In the genomic region with DNA sequence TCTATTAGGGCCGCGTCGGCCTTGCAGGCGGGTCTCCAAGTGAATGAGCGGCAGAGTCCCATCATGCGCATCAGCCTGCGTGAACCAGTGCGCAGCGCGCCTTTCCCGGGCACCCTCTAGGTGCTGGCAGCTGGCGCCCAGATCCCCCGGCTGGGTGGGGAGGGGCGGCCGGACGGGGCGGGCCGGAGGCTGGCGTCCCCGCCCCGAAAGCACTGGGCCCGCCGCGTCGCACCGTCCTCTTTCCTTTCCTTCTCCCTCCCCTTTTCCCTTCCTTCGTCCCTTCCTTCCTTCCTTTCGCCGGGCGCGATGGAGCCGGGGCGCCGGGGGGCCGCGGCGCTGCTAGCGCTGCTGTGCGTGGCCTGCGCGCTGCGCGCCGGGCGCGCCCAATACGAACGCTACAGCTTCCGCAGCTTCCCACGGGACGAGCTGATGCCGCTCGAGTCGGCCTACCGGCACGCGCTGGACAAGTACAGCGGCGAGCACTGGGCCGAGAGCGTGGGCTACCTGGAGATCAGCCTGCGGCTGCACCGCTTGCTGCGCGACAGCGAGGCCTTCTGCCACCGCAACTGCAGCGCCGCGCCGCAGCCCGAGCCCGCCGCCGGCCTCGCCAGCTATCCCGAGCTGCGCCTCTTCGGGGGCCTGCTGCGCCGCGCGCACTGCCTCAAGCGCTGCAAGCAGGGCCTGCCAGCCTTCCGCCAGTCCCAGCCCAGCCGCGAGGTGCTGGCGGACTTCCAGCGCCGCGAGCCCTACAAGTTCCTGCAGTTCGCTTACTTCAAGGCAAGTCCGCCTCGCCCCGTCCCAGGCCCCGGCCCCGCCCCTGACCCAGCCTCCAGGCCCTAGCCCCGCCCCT, we compare ENCODE assay signal across 8 cellular contexts. TPM values are rescaled to one million over a fixed set of nuclear protein-coding genes. Genes with fewer than 3 reads are reported as not detected.
DNase-seq lines count a peak whose midpoint lies in the region; ATAC-seq and TF ChIP-seq lines count a peak whose summit lies in the region.

A gene (plus strand): TSS at position 243 of the 850 bp plus-strand sequence. CDS start 64 bp downstream, at position 307.

- peaks cover 11% of the 10 kb centered on the region for H3K4me1 Mint-ChIP-seq in endothelial cell (ENCODE audit: unreplicated experiment)

- H4K20me1 ChIP-seq in OCI-LY1 (ENCODE audit: insufficient read depth, low read length): no peaks in the 10 kb centered on the region

- H3K9ac ChIP-seq in OCI-LY1 (ENCODE audit: low read length): peak within 1 kb of the TSS; percentile 81

- no peaks in the 10 kb centered on the region for H3K27me3 Mint-ChIP-seq in endothelial cell (ENCODE audit: unreplicated experiment)

- H3K36me3 Mint-ChIP-seq in endothelial cell (ENCODE audit: low read depth, unreplicated experiment): no peaks in the 10 kb centered on the region

- H3K4me3 ChIP-seq in OCI-LY1 (ENCODE audit: low read depth, low read length, poor library complexity, severe bottlenecking): peak within 1 kb of the TSS; percentile 84

- peak within 1 kb of the TSS; percentile 96 for H2AFZ ChIP-seq in OCI-LY1 (ENCODE audit: low read length)

- H3F3A ChIP-seq in OCI-LY1 (ENCODE audit: insufficient read depth, low read length): no peaks in the 10 kb centered on the region

- peak within 1 kb of the TSS; percentile 90 for H3K4me3 Mint-ChIP-seq in endothelial cell (ENCODE audit: unreplicated experiment)

- TF ChIP-seq CTCF in OCI-LY1 (IDR thresholded peaks at IDR 0.05; ENCODE audit: low read length): no peak
- no peak for TF ChIP-seq CTCF in endothelial cell (IDR thresholded peaks at IDR 0.05; ENCODE audit: unreplicated experiment)

- H3K9me3 Mint-ChIP-seq in endothelial cell (ENCODE audit: unreplicated experiment): no peaks in the 10 kb centered on the region

- peak within 1 kb of the TSS; percentile 100 for H3K4me2 ChIP-seq in OCI-LY1 (ENCODE audit: low read length)

- DNase-seq in COLO829 (ENCODE audit: low spot score) (peak; percentile 83), HK-2 (ENCODE audit: unreplicated experiment) (peak; percentile 93), endothelial cell (ENCODE audit: low spot score) (peak; percentile 89), midbrain (lab: John Stamatoyannopoulos, UW) (peak; percentile 90)
- DNase-seq in activated CD8-positive, alpha-beta memory T cell treated with anti-CD3 and anti-CD28 coated beads, Interleukin-2, amount 50 U/mL, for 4 hours: peak; percentile 86
- DNase-seq in stimulated activated CD8-positive, alpha-beta memory T cell treated with anti-CD3 and anti-CD28 coated beads, Interleukin-15, amount 100 ng/mL, for 48 hours (ENCODE audit: low read depth in 2 of 2): peak; percentile 84

- 0 out of 2 replicates have a peak, but pooled peaks cover 3% of the 10 kb centered on the region for H3K9me3 ChIP-seq in OCI-LY1 (ENCODE audit: low read length)

- ATAC-seq in GM19455 (IDR thresholded peaks at IDR 0.05; ENCODE audit: unreplicated experiment): peak; percentile 78

- no peaks in the 10 kb centered on the region for H3K9me2 ChIP-seq in OCI-LY1 (ENCODE audit: low read depth, low read length)

- peak within 1 kb of the TSS; percentile 65 for H3K27ac ChIP-seq in OCI-LY1 (ENCODE audit: low read depth, low read length, poor library complexity, severe bottlenecking)

- H3K27me3 ChIP-seq in OCI-LY1 (ENCODE audit: insufficient read depth, low read length): no peaks in the 10 kb centered on the region

- peaks cover 25% of the 10 kb centered on the region for H3K4me1 ChIP-seq in OCI-LY1 (ENCODE audit: insufficient read depth, low read length, severe bottlenecking)

- H3K36me3 ChIP-seq in OCI-LY1 (ENCODE audit: insufficient read depth, low read length): peaks cover 9% of the 10 kb centered on the region; the same call in 1 of the 2 replicates

- H3K79me2 ChIP-seq in OCI-LY1 (ENCODE audit: insufficient read depth, low read length): no peaks in the 10 kb centered on the region

- H3K27ac Mint-ChIP-seq in endothelial cell (ENCODE audit: unreplicated experiment): peak within 1 kb of the TSS; percentile 74

RNA-seq across cellular contexts. Expression of the gene that starts here (rescaled TPM):
- total RNA-seq in endothelial cell (ENCODE audit: unreplicated experiment): 341 TPM

Comparison
In these comparisons a context has a peak if more than half of its experiments do, and no peak if none do; other contexts are left out.
1. Peak in every context shown above with its lines: DNase-seq, ATAC-seq, H3K4me3 ChIP-seq and H3K27ac ChIP-seq.